8 cellular contexts compared by ENCODE assay signal in genomic region chr6:30556006-30556713, GRCh38. TPM values are rescaled to one million over a fixed set of nuclear protein-coding genes. Genes with fewer than 3 reads are reported as not detected.
DNase-seq lines count a peak whose midpoint lies in the region; ATAC-seq and TF ChIP-seq lines count a peak whose summit lies in the region.

TSS of gene GNL1 (minus strand) at chr6:30556489. CDS start at chr6:30556203, 286 bp downstream.

- H3K9me3 ChIP-seq in A673 (ENCODE audit: low read depth, low read length, poor library complexity, severe bottlenecking) (no peaks in the 10 kb centered on the region), WERI-Rb-1 (ENCODE audit: severe bottlenecking) (no peaks in the 10 kb centered on the region), breast epithelium (no peaks in the 10 kb centered on the region), smooth muscle cell (replicated peaks; ENCODE audit: low read depth) (no peaks in the 10 kb centered on the region)

- peaks cover 7% of the 10 kb centered on the region for H4K20me1 ChIP-seq in smooth muscle cell (ENCODE audit: low read depth)

- no TSS peak for BruUV-seq in A673 (replicated peaks; lab: Mats Ljungman, UMichigan)

- peak within 1 kb of the TSS; percentile 97 for H3K9ac ChIP-seq in smooth muscle cell (ENCODE audit: low read depth)

- H3K27ac ChIP-seq in A673 (ENCODE audit: low read depth, low read length, poor library complexity, severe bottlenecking) (peak within 1 kb of the TSS; percentile 88), WERI-Rb-1 (peak within 1 kb of the TSS; percentile 93), breast epithelium (peak within 1 kb of the TSS; percentile 97 to 100), smooth muscle cell (ENCODE audit: low read depth) (peak within 1 kb of the TSS; percentile 99)

- CTCF ChIA-PET in A673 (lab: Charles Lee) = interaction anchor here (1.2 kb wide), 2 partner anchors 11 to 74 kb away, joined by 4 to 10 read pairs; no protein-coding TSS in a partner anchor

- intact Hi-C loops in A673 (cut with micrococcal nuclease; ENCODE audit: unreplicated experiment) (loop anchor here (10.0 kb wide), 1 partner anchor 329 kb away; the partner anchor contains the start of gene DDR1), breast epithelium (cut with DNase I; ENCODE audit: low total_unique reads) (loop anchor here (5.0 kb wide), 1 partner anchor 166 kb away; the partner anchor contains the start of gene TUBB)

- H3F3A ChIP-seq in smooth muscle cell (ENCODE audit: low read depth) = no peaks in the 10 kb centered on the region

- POLR2A ChIA-PET in A673 (lab: Charles Lee; ENCODE audit: low non-redundant PET) = no interaction called here

- H3K4me3 ChIP-seq in A673 (ENCODE audit: low read depth, low read length, poor library complexity, severe bottlenecking) (peak within 1 kb of the TSS; percentile 61), WERI-Rb-1 (ENCODE audit: low read depth, low read length) (peak within 1 kb of the TSS; percentile 81), breast epithelium (peak within 1 kb of the TSS; percentile 72 to 98 (median 91)), smooth muscle cell (peak within 1 kb of the TSS; percentile 88)

- H2AFZ ChIP-seq in smooth muscle cell (ENCODE audit: low read depth) = peak within 1 kb of the TSS; percentile 79

- peak within 1 kb of the TSS; percentile 96 for H3K4me2 ChIP-seq in smooth muscle cell

- H3K4me1 ChIP-seq in A673 (ENCODE audit: insufficient read depth, low read length, poor library complexity, severe bottlenecking) (peaks cover 16% of the 10 kb centered on the region), breast epithelium (peaks cover 4 to 15% of the 10 kb centered on the region in 2 donors), smooth muscle cell (ENCODE audit: low read depth) (peaks cover 12% of the 10 kb centered on the region)

- H3K36me3 ChIP-seq in A673 (ENCODE audit: insufficient read depth, low read length, poor library complexity, severe bottlenecking) (peaks cover 47% of the 10 kb centered on the region), WERI-Rb-1 (peaks cover 69% of the 10 kb centered on the region), breast epithelium (peaks cover 1% of the 10 kb centered on the region), smooth muscle cell (ENCODE audit: low read depth) (no peaks in the 10 kb centered on the region)

- ATAC-seq in GM18868 (IDR thresholded peaks at IDR 0.05; ENCODE audit: unreplicated experiment) (peak; percentile 71), HG03103 (IDR thresholded peaks at IDR 0.05; ENCODE audit: low read depth, unreplicated experiment) (peak; percentile 69)

- under 1% methylated on average over 45 of the region's 67 CpGs for WGBS in smooth muscle cell (ENCODE audit: low lambda C conversion rate)

- peaks cover 52% of the 10 kb centered on the region for H3K79me2 ChIP-seq in smooth muscle cell (ENCODE audit: low read depth)

- no peak for TF ChIP-seq CTCF in A673 (conservative IDR thresholded peaks at IDR 0.05; ENCODE audit: low read depth, low read length)
- no peak for TF ChIP-seq CTCF in WERI-Rb-1 (IDR thresholded peaks at IDR 0.05; ENCODE audit: low read depth, low read length)
- peak; percentile 10 to 33 (median 29) for TF ChIP-seq CTCF in breast epithelium (IDR thresholded peaks at IDR 0.05)
- TF ChIP-seq CTCF in smooth muscle cell (IDR thresholded peaks at IDR 0.05; ENCODE audit: borderline replicate concordance, insufficient read depth, poor library complexity, severe bottlenecking) = no peak

- DNase-seq in A673 (ENCODE audit: low spot score) = peak; percentile 93
- peak; percentile 95 for DNase-seq in NCI-H2196 (lab: John Stamatoyannopoulos, UW; ENCODE audit: unreplicated experiment)
- DNase-seq in WERI-Rb-1 = peak; percentile 99
- DNase-seq in breast epithelium (ENCODE audit: low spot score in 2 of 2) = peak; percentile 98
- DNase-seq in iPS-NIHi11 (ENCODE audit: low spot score) = peak; percentile 93
- peak; percentile 97 for DNase-seq in smooth muscle cell (lab: John Stamatoyannopoulos, UW; ENCODE audit: unreplicated experiment)

- no peak for TF ChIP-seq POLR2A in breast epithelium (IDR thresholded peaks at IDR 0.05)

- H3K27me3 ChIP-seq in A673 (replicated peaks; ENCODE audit: insufficient read depth, low read depth, low read length, poor library complexity) (no peaks in the 10 kb centered on the region), WERI-Rb-1 (ENCODE audit: insufficient read depth, low read depth, severe bottlenecking) (no peaks in the 10 kb centered on the region), breast epithelium (no peaks in the 10 kb centered on the region), smooth muscle cell (ENCODE audit: low read depth) (no peaks in the 10 kb centered on the region)

RNA-seq across cellular contexts. Expression of gene GNL1, which starts in this region (rescaled TPM):
- 93.2 and 101 TPM in 2 replicates for total RNA-seq in A673 (2021)
- total RNA-seq in breast epithelium = 10 to 100 TPM; 39.7 to 51.2 (median 47.5) TPM
- 16.5 and 27.2 TPM in 2 replicates for total RNA-seq in smooth muscle cell
- 92.7 and 104 TPM in 2 replicates for polyA plus RNA-seq in smooth muscle cell

Comparison
In these comparisons a context has a peak if more than half of its experiments do, and no peak if none do; other contexts are left out.
1. Peak in every context shown above with its lines: DNase-seq, ATAC-seq, H3K4me3 ChIP-seq and H3K27ac ChIP-seq.
2. CTCF ChIP-seq: peak in breast epithelium (3 of 3); none in A673 (single experiment), WERI-Rb-1 (single experiment) and smooth muscle cell (single experiment).